In genomic region chr7:142440219-142441073, GRCh38 we compare ENCODE assay signal across 9 cellular contexts.
DNase-seq lines count a peak whose midpoint lies in the region; ATAC-seq and TF ChIP-seq lines count a peak whose summit lies in the region.
"Had no signal": no experiment of that assay in that cellular context is flagged by ENCODE, and none has a peak within 500 bp of the region (broad histone marks: within the 10 kb centered on the region; RNA-seq: fewer than 3 reads in every experiment).

No MANE protein-coding gene starts in this region.

- DNase-seq in GM23338 (ENCODE audit: low spot score) = no peak
- no peak for DNase-seq in SK-N-SH
- DNase-seq in fibroblast of pulmonary artery (ENCODE audit: low read depth) = peak; percentile 70
- DNase-seq in DMS79 (lab: John Stamatoyannopoulos, UW) = no peak
- DNase-seq in hypothalamus (lab: John Stamatoyannopoulos, UW) = no peak
- DNase-seq: cerebellar nuclear complex had no signal

- H3K27ac ChIP-seq in ACC112 (ENCODE audit: low read depth, low read length) (peak overlapping the region; percentile 43), GM23338 (ENCODE audit: low read depth) (no peak overlapping the region), SK-N-SH (ENCODE audit: low read depth in 2 of 2, low read length in 1 of 2) (peak overlapping the region; percentile 64 to 75; a peak in 3 of 4 replicates)

- peak overlapping the region; percentile 6; the same call in 1 of the 2 replicates for H3K9ac ChIP-seq in SK-N-SH

- no peak overlapping the region for H3K27ac Mint-ChIP-seq in GM23338

- H3K4me1 Mint-ChIP-seq in GM23338 = peaks cover 32% of the 10 kb centered on the region

- no peaks in the 10 kb centered on the region for H3K9me3 Mint-ChIP-seq in GM23338

- WGBS in SK-N-SH (ENCODE audit: low lambda C conversion rate) = 37% methylated on average over 8 of the region's 8 CpGs

- ATAC-seq in GM23338 = no peak
- ATAC-seq in HG03432 (IDR thresholded peaks at IDR 0.05; ENCODE audit: unreplicated experiment) = no peak
- ATAC-seq in GM18520 (IDR thresholded peaks at IDR 0.05; ENCODE audit: unreplicated experiment) = no peak

- no peak overlapping the region for H3K4me3 Mint-ChIP-seq in GM23338

- CTCF ChIA-PET in SK-N-SH (lab: Yijun Ruan, JAX) = interaction anchor here (0.7 to 9.9 kb wide), 11 partner anchors 17 to 343 kb away, joined by 3 to 151 read pairs (median 4); no protein-coding TSS in a partner anchor

- peaks cover 8% of the 10 kb centered on the region for H3K27me3 Mint-ChIP-seq in GM23338 (ENCODE audit: insufficient read depth, low read depth, poor library complexity)

- H3K9me3 ChIP-seq in SK-N-SH = no peaks in the 10 kb centered on the region

- no peak for TF ChIP-seq RAD21 in SK-N-SH (IDR thresholded peaks at IDR 0.05; ENCODE audit: low read length)

- H3F3A ChIP-seq in GM23338 (replicated peaks; ENCODE audit: low read depth) (no peaks in the 10 kb centered on the region), SK-N-SH (replicated peaks; ENCODE audit: insufficient read depth) (peaks cover 27% of the 10 kb centered on the region)

- H3K9me2 ChIP-seq in GM23338 (ENCODE audit: insufficient read depth) (no peaks in the 10 kb centered on the region), SK-N-SH (no peaks in the 10 kb centered on the region)

- peak overlapping the region; percentile 6 for H2AFZ ChIP-seq in ACC112 (ENCODE audit: low read length, unreplicated experiment)
- H2AFZ ChIP-seq in GM23338 = 0 out of 2 replicates have a peak overlapping the region, but pooled peaks have one; percentile 28
- H2AFZ ChIP-seq in SK-N-SH (ENCODE audit: low read depth) = peak overlapping the region; percentile 44

- no peak overlapping the region for H3K4me2 ChIP-seq in GM23338
- H3K4me2 ChIP-seq in SK-N-SH = peak overlapping the region; percentile 56

- H4K20me1 ChIP-seq in GM23338 (replicated peaks; ENCODE audit: insufficient read depth) = no peaks in the 10 kb centered on the region
- no peaks in the 10 kb centered on the region for H4K20me1 ChIP-seq in SK-N-SH (ENCODE audit: insufficient read depth)

- H3K36me3 ChIP-seq in ACC112 (ENCODE audit: insufficient read depth, low read length) = no peaks in the 10 kb centered on the region
- no peaks in the 10 kb centered on the region for H3K36me3 ChIP-seq in GM23338 (ENCODE audit: insufficient read depth)
- H3K36me3 ChIP-seq in SK-N-SH (replicated peaks in 1 of 2; ENCODE audit: control insufficient read depth in 1 of 2, insufficient read depth in 2 of 2, low read length in 1 of 2) = no peaks in the 10 kb centered on the region

- H3K27me3 ChIP-seq in ACC112 (ENCODE audit: insufficient read depth, low read length) (no peaks in the 10 kb centered on the region), GM23338 (ENCODE audit: insufficient read depth) (no peaks in the 10 kb centered on the region), SK-N-SH (ENCODE audit: insufficient read depth) (no peaks in the 10 kb centered on the region)

- H3K79me2 ChIP-seq in ACC112 (ENCODE audit: control insufficient read depth, insufficient read depth, low read length, unreplicated experiment) (no peaks in the 10 kb centered on the region), GM23338 (replicated peaks; ENCODE audit: insufficient read depth) (no peaks in the 10 kb centered on the region), SK-N-SH (ENCODE audit: insufficient read depth) (no peaks in the 10 kb centered on the region)

- H3K36me3 Mint-ChIP-seq in GM23338 (ENCODE audit: low read depth) = no peaks in the 10 kb centered on the region

- POLR2A ChIA-PET in SK-N-SH (lab: Yijun Ruan, JAX) = no interaction called here

- TF ChIP-seq CTCF in GM23338 (conservative IDR thresholded peaks at IDR 0.05; ENCODE audit: low read depth in 2 of 2) (no peak), SK-N-SH (IDR thresholded peaks at IDR 0.05) (no peak), fibroblast of pulmonary artery (IDR thresholded peaks at IDR 0.05; ENCODE audit: low read length, missing control alignments) (no peak)

- peaks cover 60% of the 10 kb centered on the region for H3K4me1 ChIP-seq in ACC112 (ENCODE audit: control insufficient read depth, insufficient read depth, low read length, unreplicated experiment)
- H3K4me1 ChIP-seq in GM23338 (ENCODE audit: insufficient read depth) = peaks cover 20% of the 10 kb centered on the region
- H3K4me1 ChIP-seq in SK-N-SH (ENCODE audit: control insufficient read depth in 1 of 2, insufficient read depth in 2 of 2, low read depth in 1 of 2, low read length in 1 of 2) = peaks cover 16 to 19% of the 10 kb centered on the region in 2 experiments

- H3K4me3 ChIP-seq in ACC112 (ENCODE audit: low read depth, low read length) (peak overlapping the region; percentile 23; the same call in 1 of the 2 replicates), GM23338 (no peak overlapping the region), SK-N-SH (ENCODE audit: low read depth in 2 of 2, low read length in 1 of 2) (no peak overlapping the region), fibroblast of pulmonary artery (replicated peaks; ENCODE audit: low read depth, low read length) (no peak overlapping the region)

- TF ChIP-seq EP300 in SK-N-SH (IDR thresholded peaks at IDR 0.05; ENCODE audit: borderline replicate concordance in 1 of 2, low read depth in 1 of 2, low read length in 1 of 2) = peak; percentile 36 to 96

TF ChIP-seq in GM23338, 12 proteins besides CTCF, POLR2A, EP300 and RAD21 (continues in another document):
- no peak for TF ChIP-seq NANOG (IDR thresholded peaks at IDR 0.05; ENCODE audit: borderline replicate concordance)
- no peak for TF ChIP-seq ZNF114 (CRISPR knock-in tag; IDR thresholded peaks at IDR 0.05)
- TF ChIP-seq EZH2phosphoT487 (IDR thresholded peaks at IDR 0.05; ENCODE audit: unreplicated experiment) = no peak

TF ChIP-seq in SK-N-SH, 30 proteins besides CTCF, POLR2A, EP300 and RAD21 (continues in another document):
- TF ChIP-seq REST (IDR thresholded peaks at IDR 0.05; ENCODE audit: low read depth, low read length) (no peak), CHD2 (IDR thresholded peaks at IDR 0.05; ENCODE audit: low read length, partially characterized antibody) (no peak), RXRA (IDR thresholded peaks at IDR 0.05; ENCODE audit: borderline replicate concordance, low read depth) (peak; percentile 50; the same call in 1 of the 2 replicates), TAF1 (IDR thresholded peaks at IDR 0.05; ENCODE audit: borderline replicate concordance, low read depth, low read length) (no peak; the same call in 1 of the 2 replicates), TCF12 (IDR thresholded peaks at IDR 0.05) (peak; percentile 93), JUND (IDR thresholded peaks at IDR 0.05) (peak; percentile 100), EZH2phosphoT487 (IDR thresholded peaks at IDR 0.05; ENCODE audit: borderline replicate concordance, low read depth) (no peak), FOXM1 (IDR thresholded peaks at IDR 0.05; ENCODE audit: low read depth) (peak; percentile 68; the same call in 1 of the 2 replicates), NRF1 (IDR thresholded peaks at IDR 0.05; ENCODE audit: low read depth, low read length) (no peak), PBX3 (IDR thresholded peaks at IDR 0.05) (peak; percentile 95), FOXJ3 (CRISPR knock-in tag; IDR thresholded peaks at IDR 0.05) (no peak), TEAD4 (IDR thresholded peaks at IDR 0.05; ENCODE audit: borderline replicate concordance, insufficient read depth) (peak; percentile 98), GABPA (IDR thresholded peaks at IDR 0.05; ENCODE audit: low read depth) (no peak), IRF3 (IDR thresholded peaks at IDR 0.05; ENCODE audit: low read depth, low read length) (no peak), SIN3A (IDR thresholded peaks at IDR 0.05; ENCODE audit: borderline replicate concordance, low read depth, low read length) (0 out of 2 replicates have a peak, but pooled peaks have one; percentile 59)
